Comparison of ENCODE assay signal across 28 cellular contexts in the genomic region with DNA sequence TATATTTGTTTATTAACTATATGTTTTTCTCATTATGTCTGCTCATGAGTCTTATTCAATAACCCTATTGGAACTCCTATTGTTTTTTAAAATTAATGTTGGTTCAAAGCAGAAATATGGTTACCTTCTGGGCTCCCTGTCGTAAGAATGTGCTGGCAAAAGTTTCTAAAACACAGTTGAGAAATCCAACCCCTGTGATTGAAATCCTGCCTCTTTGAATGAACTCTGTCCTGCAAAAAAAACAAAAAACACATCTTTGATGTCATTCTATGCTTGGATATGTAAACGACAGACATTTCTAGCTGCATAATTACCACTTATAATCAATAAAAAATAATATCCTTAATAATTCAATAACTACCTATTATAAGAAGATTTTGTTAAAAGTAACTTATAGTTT.
"Had no signal": no experiment of that assay in that cellular context is flagged by ENCODE, and none has a peak within 500 bp of the region (broad histone marks: within the 10 kb centered on the region; RNA-seq: fewer than 3 reads in every experiment).

No MANE protein-coding gene starts in this region.

- H3K27ac Mint-ChIP-seq: nephron; neural progenitor cell; progenitor cell of endocrine pancreas; stimulated activated effector memory CD8-positive, alpha-beta T cell treated with anti-CD3 and anti-CD28 coated beads, Interleukin-12 subunit alpha, Interleukin-12 subunit beta, amount 100 ng/mL, for 72 hours; stimulated activated naive B cell treated with anti-CD40 and anti-IgM and Interleukin-4, amounts not matched to agents 10 μg/mL and 1 μg/mL and 100 μg/mL, for 72 hours; stimulated activated naive CD8-positive, alpha-beta T cell treated with anti-CD3 and anti-CD28 coated beads, Interleukin-15, Interleukin-2, amounts not matched to agents 100 ng/mL and 50 ng/mL, for 24 hours had no signal

- H3K27me3 Mint-ChIP-seq: progenitor cell of endocrine pancreas; stimulated activated naive B cell treated with anti-CD40 and anti-IgM and Interleukin-4, amounts not matched to agents 10 μg/mL and 1 μg/mL and 100 μg/mL, for 72 hours; stimulated activated naive CD8-positive, alpha-beta T cell treated with anti-CD3 and anti-CD28 coated beads, Interleukin-15, Interleukin-2, amounts not matched to agents 100 ng/mL and 50 ng/mL, for 24 hours had no signal

- H3K4me2 ChIP-seq: neural progenitor cell had no signal

- H3K27me3 ChIP-seq: neural progenitor cell, ovary, right lobe of liver, sigmoid colon, stomach, thyroid gland, tibial nerve, upper lobe of left lung, vagina had no signal

- FAIRE-seq: small intestine, urothelium cell line had no signal

- H2AFZ ChIP-seq: neural progenitor cell, parathyroid adenoma had no signal

- H3K9me3 ChIP-seq: ovary, psoas muscle, right lobe of liver, sigmoid colon, stomach, thoracic aorta, thyroid gland, tibial nerve, upper lobe of left lung, vagina had no signal

- H3K9ac ChIP-seq: neural progenitor cell, parathyroid adenoma had no signal

- DNase-seq: occipital lobe; ovary; posterior cingulate gyrus; psoas muscle; right cardiac atrium; right lobe of liver; sigmoid colon; small intestine; stimulated activated CD4-positive, alpha-beta T cell treated with anti-CD3 and anti-CD28 coated beads, Interleukin-15, amount 100 ng/mL, for 24 hours; stimulated activated CD4-positive, alpha-beta T cell treated with anti-CD3 and anti-CD28 coated beads, Interleukin-2, amount 100 ng/mL, for 24 hours; stimulated activated CD4-positive, alpha-beta T cell treated with anti-CD3 and anti-CD28 coated beads, Interleukin-2, amount 100 ng/mL, for 48 hours; stimulated activated CD4-positive, alpha-beta T cell treated with anti-CD3 and anti-CD28 coated beads, Interleukin-4, amount 100 ng/mL, for 24 hours; stimulated activated naive B cell treated with anti-CD40 and anti-IgM and Interleukin-4, amounts not matched to agents 10 μg/mL and 1 μg/mL and 100 μg/mL, for 72 hours; stimulated activated naive CD4-positive, alpha-beta T cell treated with Interleukin-2 at 50 U/mL for 16 hours; stomach; thyroid gland; trophoblast cell; upper lobe of left lung had no signal

- H3K4me3 ChIP-seq: neural progenitor cell, ovary, psoas muscle, right lobe of liver, sigmoid colon, stomach, thoracic aorta, thyroid gland, tibial nerve, upper lobe of left lung, vagina had no signal

- ATAC-seq: psoas muscle; right cardiac atrium; stimulated activated effector memory CD8-positive, alpha-beta T cell treated with anti-CD3 and anti-CD28 coated beads, Interleukin-12 subunit alpha, Interleukin-12 subunit beta, amount 100 ng/mL, for 72 hours; stimulated activated naive B cell treated with anti-CD40 and anti-IgM and Interleukin-4, amounts not matched to agents 10 μg/mL and 1 μg/mL and 100 μg/mL, for 72 hours had no signal

- H3K4me1 ChIP-seq: parathyroid adenoma, psoas muscle, right lobe of liver, sigmoid colon, stomach, thyroid gland, tibial nerve, upper lobe of left lung, vagina had no signal

- H3K4me3 Mint-ChIP-seq: nephron; neural progenitor cell; stimulated activated effector memory CD8-positive, alpha-beta T cell treated with anti-CD3 and anti-CD28 coated beads, Interleukin-12 subunit alpha, Interleukin-12 subunit beta, amount 100 ng/mL, for 72 hours; stimulated activated naive B cell treated with anti-CD40 and anti-IgM and Interleukin-4, amounts not matched to agents 10 μg/mL and 1 μg/mL and 100 μg/mL, for 72 hours; stimulated activated naive CD8-positive, alpha-beta T cell treated with anti-CD3 and anti-CD28 coated beads, Interleukin-15, Interleukin-2, amounts not matched to agents 100 ng/mL and 50 ng/mL, for 24 hours had no signal

- H3K36me3 Mint-ChIP-seq: neural progenitor cell; stimulated activated effector memory CD8-positive, alpha-beta T cell treated with anti-CD3 and anti-CD28 coated beads, Interleukin-12 subunit alpha, Interleukin-12 subunit beta, amount 100 ng/mL, for 72 hours; stimulated activated naive B cell treated with anti-CD40 and anti-IgM and Interleukin-4, amounts not matched to agents 10 μg/mL and 1 μg/mL and 100 μg/mL, for 72 hours had no signal

- H3K27ac ChIP-seq: neural progenitor cell, ovary, parathyroid adenoma, psoas muscle, right lobe of liver, sigmoid colon, stomach, thoracic aorta, thyroid gland, tibial nerve, upper lobe of left lung, vagina had no signal

- H3K4me1 Mint-ChIP-seq: neural progenitor cell; stimulated activated effector memory CD8-positive, alpha-beta T cell treated with anti-CD3 and anti-CD28 coated beads, Interleukin-12 subunit alpha, Interleukin-12 subunit beta, amount 100 ng/mL, for 72 hours; stimulated activated naive B cell treated with anti-CD40 and anti-IgM and Interleukin-4, amounts not matched to agents 10 μg/mL and 1 μg/mL and 100 μg/mL, for 72 hours had no signal

- H3K9me3 Mint-ChIP-seq: neural progenitor cell; stimulated activated naive B cell treated with anti-CD40 and anti-IgM and Interleukin-4, amounts not matched to agents 10 μg/mL and 1 μg/mL and 100 μg/mL, for 72 hours; stimulated activated naive CD8-positive, alpha-beta T cell treated with anti-CD3 and anti-CD28 coated beads, Interleukin-15, Interleukin-2, amounts not matched to agents 100 ng/mL and 50 ng/mL, for 24 hours had no signal

- H3K79me2 ChIP-seq: parathyroid adenoma had no signal
